In genomic region chr11:114145166-114145695, GRCh38 we compare ENCODE assay signal across 25 cellular contexts.
DNase-seq lines count a peak whose midpoint lies in the region; ATAC-seq and TF ChIP-seq lines count a peak whose summit lies in the region.
"Had no signal": no experiment of that assay in that cellular context is flagged by ENCODE, and none has a peak within 500 bp of the region (broad histone marks: within the 10 kb centered on the region; RNA-seq: fewer than 3 reads in every experiment).

No MANE protein-coding gene starts in this region.

- no peak for ATAC-seq in HG03442 (IDR thresholded peaks at IDR 0.05; ENCODE audit: unreplicated experiment)
- ATAC-seq: esophagus mucosa, left lobe of liver had no signal

- H3F3A ChIP-seq in DOHH2 (ENCODE audit: control insufficient read depth, insufficient read depth) = no peaks in the 10 kb centered on the region

- H4K20me1 ChIP-seq in DOHH2 (ENCODE audit: control insufficient read depth, insufficient read depth, low read depth, low read length) = no peaks in the 10 kb centered on the region; the same call in 1 of the 2 replicates

- peak overlapping the region; percentile 34 for H3K4me2 ChIP-seq in DOHH2 (ENCODE audit: low read length)

- DNase-seq in choroid plexus epithelial cell (ENCODE audit: low read depth) (peak; percentile 66), tibial artery (no peak), HT-29 (ENCODE audit: low spot score) (no peak), NCI-H510A treated with DMSO at 0.1 percent for 48 hours (lab: John Stamatoyannopoulos, UW) (no peak)
- DNase-seq: activated CD4-positive, alpha-beta memory T cell treated with anti-CD3 and anti-CD28 coated beads for 36 hours; activated gamma-delta T cell treated with Interleukin-2 at 50 U/mL for 16 hours; amniotic stem cell; caudate nucleus; CD4-positive, alpha-beta T cell; DMS153; effector memory CD4-positive, alpha-beta T cell; GDM1; HFFc6; midbrain; NCI-H1417 treated with DMSO at 0.1 percent for 48 hours; NCI-H2171; NCI-H526 treated with DMSO at 0.1 percent for 48 hours; stimulated activated CD8-positive, alpha-beta memory T cell treated with anti-CD3 and anti-CD28 coated beads, Interleukin-4, amount 100 ng/mL, for 48 hours; T-helper 2 cell had no signal

- H3K9me2 ChIP-seq in DOHH2 (replicated peaks; ENCODE audit: control insufficient read depth, low read length) = no peaks in the 10 kb centered on the region

- H3K4me1 ChIP-seq in DOHH2 (ENCODE audit: control insufficient read depth, low read length) (peaks cover 48% of the 10 kb centered on the region), muscle layer of duodenum (ENCODE audit: control insufficient read depth in 1 of 2, insufficient read depth in 2 of 2, low read length in 2 of 2) (peaks cover 22 to 45% of the 10 kb centered on the region in 2 donors), tibial artery (peaks cover 0 to 100% (median 96%) of the 10 kb centered on the region in 4 donors)

- H3K27ac ChIP-seq in DOHH2 (ENCODE audit: low read depth, low read length) (no peak overlapping the region), muscle layer of duodenum (ENCODE audit: low read length) (peak overlapping the region; percentile 60), tibial artery (peak overlapping the region; percentile 94 to 95)
- H3K27ac ChIP-seq: HL-60 had no signal

- H3K9me3 ChIP-seq in DOHH2 (ENCODE audit: control insufficient read depth, insufficient read depth, low read length) (no peaks in the 10 kb centered on the region), muscle layer of duodenum (ENCODE audit: control insufficient read depth in 1 of 2, low read length in 2 of 2) (no peaks in the 10 kb centered on the region), tibial artery (no peaks in the 10 kb centered on the region)

- no peaks in the 10 kb centered on the region for H3K36me3 ChIP-seq in DOHH2 (ENCODE audit: control insufficient read depth, low read length)
- no peaks in the 10 kb centered on the region for H3K36me3 ChIP-seq in muscle layer of duodenum (ENCODE audit: control insufficient read depth in 1 of 2, insufficient read depth in 2 of 2, low read length in 2 of 2)
- H3K36me3 ChIP-seq in tibial artery = peaks cover 22 to 34% (median 28%) of the 10 kb centered on the region in 3 donors

- H3K27me3 ChIP-seq in DOHH2 (ENCODE audit: control insufficient read depth, low read length) = peaks cover 10% of the 10 kb centered on the region; the same call in 1 of the 2 replicates
- no peaks in the 10 kb centered on the region for H3K27me3 ChIP-seq in muscle layer of duodenum (ENCODE audit: low read depth, low read length)
- no peaks in the 10 kb centered on the region for H3K27me3 ChIP-seq in tibial artery

- no peak for TF ChIP-seq CTCF in DOHH2 (IDR thresholded peaks at IDR 0.05; ENCODE audit: low read depth, low read length, poor library complexity, severe bottlenecking)
- TF ChIP-seq CTCF in choroid plexus epithelial cell (conservative IDR thresholded peaks at IDR 0.05; ENCODE audit: low read depth, low read length) = no peak
- no peak for TF ChIP-seq CTCF in tibial artery (IDR thresholded peaks at IDR 0.05)

- peak overlapping the region; percentile 36 for H3K4me3 ChIP-seq in DOHH2 (ENCODE audit: low read length)
- no peak overlapping the region for H3K4me3 ChIP-seq in choroid plexus epithelial cell (ENCODE audit: low read depth, low read length)
- H3K4me3 ChIP-seq in muscle layer of duodenum (ENCODE audit: low read depth in 1 of 2, low read length in 2 of 2) = no peak overlapping the region
- H3K4me3 ChIP-seq in tibial artery = no peak overlapping the region

- H3K79me2 ChIP-seq in DOHH2 (ENCODE audit: control insufficient read depth, low read length) = no peaks in the 10 kb centered on the region

- intact Hi-C loops in tibial artery (cut with DNase I; ENCODE audit: low total_unique reads) = no loop called here
